ENCODE assay signal across 8 cellular contexts in the genomic region with DNA sequence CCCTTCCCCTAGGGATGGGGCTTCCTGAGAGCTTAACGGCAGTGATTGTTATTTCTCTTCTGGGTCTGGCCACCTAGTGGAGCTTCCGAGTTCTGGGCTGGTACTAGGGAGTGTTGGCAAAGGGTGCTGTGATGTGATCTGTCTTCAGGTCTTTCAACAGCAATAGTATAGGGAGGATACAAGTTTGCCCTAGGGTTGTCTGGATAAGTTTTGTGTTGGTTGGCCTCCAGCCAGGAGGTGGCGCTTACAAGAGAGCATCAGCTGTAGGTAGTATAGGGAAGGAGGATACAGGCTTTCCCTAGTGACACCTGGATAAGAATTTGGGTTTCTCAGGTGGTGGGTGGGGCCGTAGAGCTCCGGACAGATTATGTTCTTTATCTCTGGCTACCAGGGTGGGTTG. TPM values are rescaled to one million over a fixed set of nuclear protein-coding genes. Genes with fewer than 3 reads are reported as not detected.
A peak's percentile ranks its signal among the peaks of the same experiment; 100 is the strongest.
DNase-seq lines count a peak whose midpoint lies in the region; ATAC-seq and TF ChIP-seq lines count a peak whose summit lies in the region.

No MANE protein-coding gene starts in this region.

- H3K27ac Mint-ChIP-seq in effector memory CD8-positive, alpha-beta T cell, result no peak overlapping the region

- peak overlapping the region; percentile 84 for H2AFZ ChIP-seq in MM.1S (ENCODE audit: low read length)

- H4K20me1 ChIP-seq in MM.1S (ENCODE audit: insufficient read depth, low read length), result no peaks in the 10 kb centered on the region

- ATAC-seq in GM18502 (IDR thresholded peaks at IDR 0.05; ENCODE audit: poor library complexity, unreplicated experiment) (peak; percentile 60), GM21723 (IDR thresholded peaks at IDR 0.05; ENCODE audit: unreplicated experiment) (peak; percentile 62), left lobe of liver (peak; percentile 48)
- ATAC-seq in effector memory CD8-positive, alpha-beta T cell (replicated peaks), result no peak

- H3K27me3 ChIP-seq in MM.1S (replicated peaks; ENCODE audit: insufficient read depth, low read length), result no peaks in the 10 kb centered on the region

- peaks cover 24% of the 10 kb centered on the region for H3F3A ChIP-seq in MM.1S (ENCODE audit: insufficient read depth, low read length)

- peak; percentile 86 for TF ChIP-seq CTCF in MM.1S (IDR thresholded peaks at IDR 0.05; ENCODE audit: low read length)

- H3K4me2 ChIP-seq in MM.1S (ENCODE audit: low read depth, low read length), result peak overlapping the region; percentile 81

- no peaks in the 10 kb centered on the region for H3K9me3 Mint-ChIP-seq in effector memory CD8-positive, alpha-beta T cell

- no peaks in the 10 kb centered on the region for H3K79me2 ChIP-seq in MM.1S (ENCODE audit: low read length)

- no peak overlapping the region for H3K4me3 Mint-ChIP-seq in effector memory CD8-positive, alpha-beta T cell

- no peaks in the 10 kb centered on the region for H3K9me3 ChIP-seq in MM.1S (replicated peaks; ENCODE audit: insufficient read depth, low read length)

- peak overlapping the region; percentile 60 for H3K4me3 ChIP-seq in MM.1S (ENCODE audit: low read length)

- peaks cover 12% of the 10 kb centered on the region for H3K4me1 ChIP-seq in MM.1S (ENCODE audit: low read length)

- H3K4me1 Mint-ChIP-seq in effector memory CD8-positive, alpha-beta T cell (ENCODE audit: low read depth in 2 of 2), result no peaks in the 10 kb centered on the region

- H3K36me3 ChIP-seq in MM.1S (replicated peaks; ENCODE audit: insufficient read depth, low read length), result no peaks in the 10 kb centered on the region

- no peaks in the 10 kb centered on the region for H3K36me3 Mint-ChIP-seq in effector memory CD8-positive, alpha-beta T cell (ENCODE audit: insufficient read depth)

- no peaks in the 10 kb centered on the region for H3K9me2 ChIP-seq in MM.1S (replicated peaks; ENCODE audit: insufficient read depth, low read length)

- peaks cover 12 to 31% of the 10 kb centered on the region in 2 donors for H3K27me3 Mint-ChIP-seq in effector memory CD8-positive, alpha-beta T cell

- DNase-seq in MM.1S, result peak; percentile 90
- no peak for DNase-seq in left lobe of liver (ENCODE audit: low spot score)
- no peak for DNase-seq in HPDE6-E6E7 (ENCODE audit: extremely low spot score)
- no peak for DNase-seq in D341Med (ENCODE audit: low spot score)
- no peak for DNase-seq in activated CD8-positive, alpha-beta memory T cell treated with anti-CD3 and anti-CD28 coated beads, Interleukin-2, amount 50 U/mL, for 4 hours
- DNase-seq in effector memory CD8-positive, alpha-beta T cell, result no peak

- peak overlapping the region; percentile 88 for H3K27ac ChIP-seq in MM.1S (ENCODE audit: low read length)

- H3K9ac ChIP-seq in MM.1S (ENCODE audit: low read length), result peak overlapping the region; percentile 43; the same call in 1 of the 2 replicates

RNA-seq across cellular contexts. Expression of a gene that starts 19.2 kb away (rescaled TPM):
- 34.1 TPM for total RNA-seq in left lobe of liver
